8 cellular contexts compared by ENCODE assay signal in the genomic region with DNA sequence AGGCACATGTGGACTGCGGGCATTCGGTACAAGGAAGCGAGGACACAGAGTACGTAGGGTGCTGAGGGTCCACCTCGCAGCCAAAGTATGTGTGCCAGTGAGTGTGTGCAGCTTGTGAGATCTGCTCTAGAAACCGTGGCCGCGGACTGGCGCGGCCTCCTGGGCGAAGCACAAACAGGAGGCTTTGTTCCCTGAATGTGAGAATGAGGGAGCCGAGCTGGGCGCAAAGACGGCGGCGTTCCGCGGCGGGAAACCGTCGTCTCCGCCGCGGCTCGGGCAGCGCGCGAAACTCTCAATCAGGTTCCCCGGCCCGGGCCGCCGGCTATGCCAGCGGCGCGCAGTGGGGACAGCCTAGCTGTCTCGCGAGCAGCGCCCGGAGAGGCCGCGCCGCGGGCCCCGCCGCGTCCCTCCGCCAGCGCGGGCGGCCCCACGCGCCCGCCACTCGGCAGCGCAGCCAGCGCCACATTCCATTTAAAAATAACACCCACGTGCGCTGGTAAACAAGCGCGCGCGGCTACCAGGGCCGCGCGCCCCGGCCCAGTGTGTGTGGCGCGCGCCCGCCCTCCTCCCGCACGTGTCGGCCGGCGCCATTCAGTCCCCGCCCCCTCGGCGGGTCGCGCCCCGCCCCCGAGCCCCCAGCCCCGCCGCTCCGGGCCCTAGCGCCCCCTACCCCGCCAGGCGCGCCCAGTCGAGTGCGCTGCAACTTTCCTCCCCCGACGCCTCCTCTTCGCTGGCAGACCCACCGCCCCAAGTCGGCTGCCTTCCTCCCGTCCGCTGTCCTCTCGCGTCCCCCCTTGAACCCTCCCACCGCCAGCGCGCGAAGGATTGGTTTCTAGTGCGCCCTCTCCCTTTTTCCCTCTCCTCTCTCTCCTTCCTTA. TPM values are rescaled to one million over a fixed set of nuclear protein-coding genes. Genes with fewer than 3 reads are reported as not detected.
A peak's percentile ranks its signal among the peaks of the same experiment; 100 is the strongest.
DNase-seq lines count a peak whose midpoint lies in the region; ATAC-seq and TF ChIP-seq lines count a peak whose summit lies in the region.

No MANE protein-coding gene starts in this region.

- H3K27ac Mint-ChIP-seq in activated T-helper 2 cell treated with anti-CD3 and anti-CD28 coated beads, Interferon-gamma antibody, Interleukin-2, Interleukin-4, amounts not matched to agents 10 μg/mL and 5 μg/mL and 100 μg/mL, durations not matched to agents 14 hours and 24 hours and 36 hours = peak overlapping the region; percentile 93
- H3K27ac Mint-ChIP-seq in naive thymus-derived CD4-positive, alpha-beta T cell = peak overlapping the region; percentile 87 to 99 (median 97)
- peak overlapping the region; percentile 97 for H3K27ac Mint-ChIP-seq in stimulated activated naive B cell treated with anti-CD40 and anti-IgM and Interleukin-4, amounts not matched to agents 10 μg/mL and 1 μg/mL and 100 μg/mL, for 72 hours

- H3K4me3 ChIP-seq in HUES64 (ENCODE audit: low read length) (peak overlapping the region; percentile 68), fibroblast of mammary gland (ENCODE audit: control insufficient read depth, low read depth, low read length) (peak overlapping the region; percentile 90)
- H3K4me3 ChIP-seq in naive thymus-derived CD4-positive, alpha-beta T cell (ENCODE audit: low read length) = peak overlapping the region; percentile 80

- WGBS in HUES64 = under 1% methylated on average over 105 of the region's 105 CpGs

- H3K36me3 Mint-ChIP-seq in activated T-helper 2 cell treated with anti-CD3 and anti-CD28 coated beads, Interferon-gamma antibody, Interleukin-2, Interleukin-4, amounts not matched to agents 10 μg/mL and 5 μg/mL and 100 μg/mL, durations not matched to agents 14 hours and 24 hours and 36 hours (ENCODE audit: low read depth) = peaks cover 11% of the 10 kb centered on the region
- H3K36me3 Mint-ChIP-seq in naive thymus-derived CD4-positive, alpha-beta T cell = peaks cover 0 to 10% (median 5%) of the 10 kb centered on the region in 5 donors
- peaks cover 10 to 12% of the 10 kb centered on the region in 2 donors for H3K36me3 Mint-ChIP-seq in stimulated activated naive B cell treated with anti-CD40 and anti-IgM and Interleukin-4, amounts not matched to agents 10 μg/mL and 1 μg/mL and 100 μg/mL, for 72 hours

- H3K27ac ChIP-seq in HUES64 (ENCODE audit: low read depth, low read length) = peak overlapping the region; percentile 98
- H3K27ac ChIP-seq in naive thymus-derived CD4-positive, alpha-beta T cell (ENCODE audit: low read depth, low read length) = peak overlapping the region; percentile 100

- peak overlapping the region; percentile 85 for H3K9ac ChIP-seq in HUES64 (ENCODE audit: low read depth, low read length)

- DNase-seq in DMS 273 treated with DMSO at 0.1 percent for 48 hours (lab: John Stamatoyannopoulos, UW) = peak; percentile 78
- peak; percentile 75 for DNase-seq in RKO (ENCODE audit: low spot score)
- DNase-seq in activated T-helper 2 cell treated with anti-CD3 and anti-CD28 coated beads, Interferon-gamma antibody, Interleukin-2, Interleukin-4, amounts not matched to agents 10 μg/mL and 5 μg/mL and 100 μg/mL, durations not matched to agents 14 hours and 24 hours and 36 hours (ENCODE audit: low spot score) = peak; percentile 58
- DNase-seq in fibroblast of mammary gland (ENCODE audit: low read depth) = peak; percentile 57
- DNase-seq in naive thymus-derived CD4-positive, alpha-beta T cell = peak; percentile 71 to 86 (median 80)
- peak; percentile 45 for DNase-seq in stimulated activated naive B cell treated with anti-CD40 and anti-IgM and Interleukin-4, amounts not matched to agents 10 μg/mL and 1 μg/mL and 100 μg/mL, for 72 hours
- no peak for DNase-seq in pons (ENCODE audit: low spot score)

- H3K36me3 ChIP-seq in HUES64 (ENCODE audit: insufficient read depth, low read length) = no peaks in the 10 kb centered on the region
- H3K36me3 ChIP-seq in naive thymus-derived CD4-positive, alpha-beta T cell (ENCODE audit: control insufficient read depth in 2 of 3, insufficient read depth in 3 of 3, low read length in 3 of 3) = peaks cover 0 to 11% (median 0%) of the 10 kb centered on the region in 3 experiments

- peak; percentile 64 for ATAC-seq in naive thymus-derived CD4-positive, alpha-beta T cell
- ATAC-seq in stimulated activated naive B cell treated with anti-CD40 and anti-IgM and Interleukin-4, amounts not matched to agents 10 μg/mL and 1 μg/mL and 100 μg/mL, for 72 hours (replicated peaks) = peak; percentile 27 to 41

- peaks cover 41% of the 10 kb centered on the region for H3K27me3 ChIP-seq in HUES64 (ENCODE audit: insufficient read depth, low read length)
- H3K27me3 ChIP-seq in naive thymus-derived CD4-positive, alpha-beta T cell (ENCODE audit: control insufficient read depth in 2 of 2, insufficient read depth in 2 of 2, low read length in 2 of 2) = no peaks in the 10 kb centered on the region

- H3K4me1 ChIP-seq in HUES64 (ENCODE audit: insufficient read depth, low read length) = peaks cover 8% of the 10 kb centered on the region
- H3K4me1 ChIP-seq in naive thymus-derived CD4-positive, alpha-beta T cell (ENCODE audit: control insufficient read depth in 2 of 2, insufficient read depth in 2 of 2, low read length in 2 of 2) = peaks cover 12 to 13% of the 10 kb centered on the region in 2 donors

- peak overlapping the region; percentile 87 for H3K4me3 Mint-ChIP-seq in activated T-helper 2 cell treated with anti-CD3 and anti-CD28 coated beads, Interferon-gamma antibody, Interleukin-2, Interleukin-4, amounts not matched to agents 10 μg/mL and 5 μg/mL and 100 μg/mL, durations not matched to agents 14 hours and 24 hours and 36 hours (ENCODE audit: low read depth)
- peak overlapping the region; percentile 88 to 98 (median 97) for H3K4me3 Mint-ChIP-seq in naive thymus-derived CD4-positive, alpha-beta T cell
- H3K4me3 Mint-ChIP-seq in stimulated activated naive B cell treated with anti-CD40 and anti-IgM and Interleukin-4, amounts not matched to agents 10 μg/mL and 1 μg/mL and 100 μg/mL, for 72 hours = peak overlapping the region; percentile 87 to 88

- no peak for TF ChIP-seq CTCF in fibroblast of mammary gland (conservative IDR thresholded peaks at IDR 0.05; ENCODE audit: control insufficient read depth, insufficient read depth, low read depth, low read length)

- peaks cover 11% of the 10 kb centered on the region for H3K4me1 Mint-ChIP-seq in activated T-helper 2 cell treated with anti-CD3 and anti-CD28 coated beads, Interferon-gamma antibody, Interleukin-2, Interleukin-4, amounts not matched to agents 10 μg/mL and 5 μg/mL and 100 μg/mL, durations not matched to agents 14 hours and 24 hours and 36 hours (ENCODE audit: low read depth)
- peaks cover 8 to 20% (median 12%) of the 10 kb centered on the region in 7 donors for H3K4me1 Mint-ChIP-seq in naive thymus-derived CD4-positive, alpha-beta T cell
- H3K4me1 Mint-ChIP-seq in stimulated activated naive B cell treated with anti-CD40 and anti-IgM and Interleukin-4, amounts not matched to agents 10 μg/mL and 1 μg/mL and 100 μg/mL, for 72 hours = peaks cover 17 to 28% of the 10 kb centered on the region in 2 donors

- POLR2A ChIA-PET in naive thymus-derived CD4-positive, alpha-beta T cell (lab: Charles Lee) = interaction anchor here (0.6 to 3.5 kb wide), 17 partner anchors 9 to 1099 kb away, joined by 3 to 41 read pairs (median 5); a partner anchor contains a TSS

- no peaks in the 10 kb centered on the region for H3K9me3 Mint-ChIP-seq in activated T-helper 2 cell treated with anti-CD3 and anti-CD28 coated beads, Interferon-gamma antibody, Interleukin-2, Interleukin-4, amounts not matched to agents 10 μg/mL and 5 μg/mL and 100 μg/mL, durations not matched to agents 14 hours and 24 hours and 36 hours
- no peaks in the 10 kb centered on the region for H3K9me3 Mint-ChIP-seq in naive thymus-derived CD4-positive, alpha-beta T cell
- no peaks in the 10 kb centered on the region for H3K9me3 Mint-ChIP-seq in stimulated activated naive B cell treated with anti-CD40 and anti-IgM and Interleukin-4, amounts not matched to agents 10 μg/mL and 1 μg/mL and 100 μg/mL, for 72 hours

- H3K27me3 Mint-ChIP-seq in activated T-helper 2 cell treated with anti-CD3 and anti-CD28 coated beads, Interferon-gamma antibody, Interleukin-2, Interleukin-4, amounts not matched to agents 10 μg/mL and 5 μg/mL and 100 μg/mL, durations not matched to agents 14 hours and 24 hours and 36 hours (ENCODE audit: low read depth) = peaks cover 46% of the 10 kb centered on the region
- peaks cover 0 to 54% (median 9%) of the 10 kb centered on the region in 5 donors for H3K27me3 Mint-ChIP-seq in naive thymus-derived CD4-positive, alpha-beta T cell
- H3K27me3 Mint-ChIP-seq in stimulated activated naive B cell treated with anti-CD40 and anti-IgM and Interleukin-4, amounts not matched to agents 10 μg/mL and 1 μg/mL and 100 μg/mL, for 72 hours = peaks cover 14 to 23% of the 10 kb centered on the region in 2 donors

- CTCF ChIA-PET in naive thymus-derived CD4-positive, alpha-beta T cell (lab: Charles Lee) = interaction anchor here (0.6 to 1.8 kb wide), 8 partner anchors 10 to 1482 kb away, joined by 3 to 8 read pairs (median 4); no protein-coding TSS in a partner anchor

- intact Hi-C loops in activated T-helper 2 cell treated with anti-CD3 and anti-CD28 coated beads, Interferon-gamma antibody, Interleukin-2, Interleukin-4, amounts not matched to agents 10 μg/mL and 5 μg/mL and 100 μg/mL, durations not matched to agents 14 hours and 24 hours and 36 hours (cut with micrococcal nuclease) = loop anchor here (1.0 to 5.0 kb wide), 8 partner anchors 180 to 1133 kb away; a partner anchor contains a TSS
- intact Hi-C loops in naive thymus-derived CD4-positive, alpha-beta T cell (cut with micrococcal nuclease) = loop anchor here (1.0 to 5.0 kb wide), 21 partner anchors 15 to 1620 kb away; a partner anchor contains a TSS

- no peaks in the 10 kb centered on the region for H3K9me3 ChIP-seq in HUES64 (ENCODE audit: insufficient read depth, low read depth, low read length)
- H3K9me3 ChIP-seq in naive thymus-derived CD4-positive, alpha-beta T cell (ENCODE audit: control insufficient read depth in 2 of 3, low read length in 3 of 3) = no peaks in the 10 kb centered on the region

RNA-seq across cellular contexts. Expression of a gene that starts 3.0 kb away (rescaled TPM):
- 8.5 TPM for polyA plus RNA-seq in HUES64 (2013, experiment 1 of 2)
- 8.0 TPM for polyA plus RNA-seq in HUES64 (2013, experiment 2 of 2)
- 4.7 and 5.8 TPM in 2 replicates for total RNA-seq in activated T-helper 2 cell treated with anti-CD3 and anti-CD28 coated beads, Interferon-gamma antibody, Interleukin-2, Interleukin-4, amounts not matched to agents 10 μg/mL and 5 μg/mL and 100 μg/mL, durations not matched to agents 14 hours and 24 hours and 36 hours
- total RNA-seq in naive thymus-derived CD4-positive, alpha-beta T cell = 10 to 100 TPM; 11.6 to 39.5 (median 21.7) TPM
- 10 to 100 TPM; 17.8 to 19.9 TPM for polyA plus RNA-seq in naive thymus-derived CD4-positive, alpha-beta T cell
